ENCODE assay signal across 8 cellular contexts in genomic region chr20:5119435-5120188, GRCh38. TPM values are rescaled to one million over a fixed set of nuclear protein-coding genes. Genes with fewer than 3 reads are reported as not detected.
A peak's percentile ranks its signal among the peaks of the same experiment; 100 is the strongest.
DNase-seq lines count a peak whose midpoint lies in the region; ATAC-seq, FAIRE-seq and TF ChIP-seq lines count a peak whose summit lies in the region.

Gene PCNA, minus strand, starts transcription at chr20:5119958. Its CDS starts 160 bp downstream, at chr20:5119798.

- BruUV-seq in HepG2 (replicated peaks; lab: Mats Ljungman, UMichigan), result no TSS peak

- peaks cover 41% of the 10 kb centered on the region for H3K79me2 ChIP-seq in HepG2 (ENCODE audit: insufficient read depth, low read length)

- DNase-seq in CD14-positive monocyte (ENCODE audit: low spot score) (peak; percentile 92), NCI-H82 (lab: John Stamatoyannopoulos, UW) (peak; percentile 99), dermis blood vessel endothelial cell (peak; percentile 98), HepG2 (ENCODE audit: low spot score) (peak; percentile 100)
- peak; percentile 98 to 99 for DNase-seq in activated CD4-positive, alpha-beta T cell treated with anti-CD3 and anti-CD28 coated beads, Interleukin-2, amount 50 U/mL, for 48 hours
- peak; percentile 96 for DNase-seq in stimulated activated CD4-positive, alpha-beta T cell treated with anti-CD3 and anti-CD28 coated beads, Interleukin-4, amount 100 ng/mL, for 1 hour

- intact Hi-C loops in CD14-positive monocyte (cut with micrococcal nuclease), result loop anchor here in 1 of 2 donors (1.0 kb wide), 1 partner anchor 9 kb away; no protein-coding TSS in a partner anchor
- intact Hi-C loops in HepG2 (cut with micrococcal nuclease; ENCODE audit: unreplicated experiment), result loop anchor here (1.0 kb wide), 1 partner anchor 31 kb away; no protein-coding TSS in a partner anchor

- ATAC-seq in GM19397 (IDR thresholded peaks at IDR 0.05; ENCODE audit: unreplicated experiment) (peak; percentile 94), HG03571 (IDR thresholded peaks at IDR 0.05; ENCODE audit: unreplicated experiment) (peak; percentile 92), HepG2 (peak; percentile 96)

- FAIRE-seq in HepG2 (lab: Jason Lieb, UNC), result peak; percentile 87

- TF ChIP-seq RAD21 in HepG2 (CRISPR knock-in tag; IDR thresholded peaks at IDR 0.05), result peak; percentile 52

- peak within 1 kb of the TSS; percentile 98 for H3K4me2 ChIP-seq in HepG2 (ENCODE audit: low read depth, low read length)

- TF ChIP-seq EP300 in HepG2 (IDR thresholded peaks at IDR 0.05; ENCODE audit: low read depth in 2 of 2, low read length in 2 of 2) (peak; percentile 14 to 16; a peak in 2 of 4 replicates), HepG2 (CRISPR knock-in tag; IDR thresholded peaks at IDR 0.05; ENCODE audit: borderline replicate concordance) (peak; percentile 34)

- H3K27me3 Mint-ChIP-seq in CD14-positive monocyte (ENCODE audit: low read depth in 3 of 3), result no peaks in the 10 kb centered on the region

- H3K36me3 Mint-ChIP-seq in CD14-positive monocyte, result peaks cover 14 to 20% of the 10 kb centered on the region in 2 donors

- peak within 1 kb of the TSS; percentile 88 to 96 (median 94) for H3K27ac Mint-ChIP-seq in CD14-positive monocyte

- TF ChIP-seq CTCF in CD14-positive monocyte (IDR thresholded peaks at IDR 0.05), result no peak
- peak; percentile 49 for TF ChIP-seq CTCF in HepG2 (CRISPR knock-in tag; IDR thresholded peaks at IDR 0.05)

- H3K27ac ChIP-seq in HepG2 (ENCODE audit: extremely low read length, insufficient read depth, low read length), result peak within 1 kb of the TSS; percentile 86

- WGBS in HepG2 (ENCODE audit: low lambda C conversion rate), result under 1% methylated on average over 42 of the region's 72 CpGs

- H3K4me3 Mint-ChIP-seq in CD14-positive monocyte, result peak within 1 kb of the TSS; percentile 93 to 95

- no peaks in the 10 kb centered on the region for H3K9me3 Mint-ChIP-seq in CD14-positive monocyte

- POLR2A ChIA-PET in HepG2 (lab: Yijun Ruan, JAX), result interaction anchor here (0.6 to 3.0 kb wide), 31 partner anchors 9 to 431 kb away, joined by 3 to 17 read pairs (median 4); no protein-coding TSS in a partner anchor

- in situ Hi-C loops in HepG2 (cut with HindIII; ENCODE audit: extremely low pct_ligation_motif_present, low pct_unique_long_range_greater_than_20kb), result no loop called here

- TF ChIP-seq POLR2A in HepG2 (IDR thresholded peaks at IDR 0.05; ENCODE audit: insufficient read depth in 1 of 2, low read depth in 2 of 2, low read length in 2 of 2), result peak; percentile 100

- H4K20me1 ChIP-seq in HepG2 (ENCODE audit: insufficient read depth, low read length), result peaks cover 19% of the 10 kb centered on the region

- peaks cover 6 to 39% of the 10 kb centered on the region in 2 experiments for H3K36me3 ChIP-seq in HepG2 (replicated peaks in 1 of 2; ENCODE audit: control insufficient read depth in 1 of 2, insufficient read depth in 2 of 2, low read length in 2 of 2)

- peak within 1 kb of the TSS; percentile 85 for H3K9ac ChIP-seq in HepG2 (ENCODE audit: insufficient read depth, low read depth, low read length)

- H3K4me3 ChIP-seq in HepG2 (replicated peaks in 1 of 3; ENCODE audit: insufficient read depth in 1 of 3, low read depth in 2 of 3, low read length in 3 of 3), result peak within 1 kb of the TSS; percentile 82 to 92 (median 83)

- CTCF ChIA-PET in HepG2 (lab: Yijun Ruan, JAX; ENCODE audit: low intra/inter-chr PET ratio, low total read pairs), result interaction anchor here (1.6 kb wide), 1 partner anchor 73 kb away, joined by 5 read pairs; no protein-coding TSS in a partner anchor

- peaks cover 34% of the 10 kb centered on the region for H3K4me1 Mint-ChIP-seq in CD14-positive monocyte

- H2AFZ ChIP-seq in HepG2 (ENCODE audit: low read length), result peak within 1 kb of the TSS; percentile 31

- H3K9me3 ChIP-seq in HepG2 (ENCODE audit: low read length), result no peaks in the 10 kb centered on the region

- peaks cover 50% of the 10 kb centered on the region for H3K4me1 ChIP-seq in HepG2 (ENCODE audit: insufficient read depth, low read length)

- H3K27me3 ChIP-seq in HepG2 (ENCODE audit: control insufficient read depth in 1 of 2, insufficient read depth in 2 of 2, low read length in 2 of 2), result no peaks in the 10 kb centered on the region; a peak in 1 of 5 replicates

TF ChIP-seq in HepG2, 621 proteins besides CTCF, POLR2A, EP300 and RAD21 (continues in another document):
- peak; percentile 100; the same call in 1 of the 2 replicates for TF ChIP-seq BRF2 (CRISPR knock-in tag; IDR thresholded peaks at IDR 0.05)
- TF ChIP-seq ELF1 (CRISPR knock-in tag; IDR thresholded peaks at IDR 0.05), result peak; percentile 80; the same call in 1 of the 2 replicates
- TF ChIP-seq FOXK1 (CRISPR knock-in tag; IDR thresholded peaks at IDR 0.05; ENCODE audit: borderline replicate concordance, low read depth), result peak; percentile 90
- TF ChIP-seq TP53 (CRISPR knock-in tag; conservative IDR thresholded peaks at IDR 0.05), result peak; percentile 99
- TF ChIP-seq SKI (IDR thresholded peaks at IDR 0.05; ENCODE audit: partially characterized antibody), result peak; percentile 33
- TF ChIP-seq ZNF142 (CRISPR knock-in tag; IDR thresholded peaks at IDR 0.05), result peak; percentile 97

RNA-seq across cellular contexts. Expression of gene PCNA, which starts in this region (rescaled TPM):
- polyA plus RNA-seq in CD14-positive monocyte, result 10 to 100 TPM; 27.9 to 35.0 TPM
- total RNA-seq in dermis blood vessel endothelial cell, result 131 and 240 TPM in 2 replicates
- 655 and 1,008 TPM in 2 replicates for total RNA-seq in HepG2 (2016; rRNA removed; fragmentation: Illumina TruSeq; extraction: Trizol)
- 98.8 and 107 TPM in 2 replicates for total RNA-seq in HepG2 (2016; cell fraction: cytosol; rRNA removed; fragmentation: Illumina TruSeq; extraction: Trizol; ENCODE audit: low read depth)
- total RNA-seq in HepG2 (2016; cell fraction: insoluble cytoplasmic fraction; rRNA removed; fragmentation: Illumina TruSeq; extraction: Trizol), result 668 and 1,045 TPM in 2 replicates
- 125 and 133 TPM in 2 replicates for total RNA-seq in HepG2 (2016; cell fraction: membrane; rRNA removed; fragmentation: Illumina TruSeq; extraction: Trizol)
- 265 and 280 TPM in 2 replicates for total RNA-seq in HepG2 (2016; cell fraction: nucleus; rRNA removed; fragmentation: Illumina TruSeq; extraction: Trizol)
- polyA plus RNA-seq in HepG2 (2011; rRNA removed), result 174 and 229 TPM in 2 replicates
- polyA plus RNA-seq in HepG2 (2011; cell fraction: cytosol; rRNA removed), result 262 and 317 TPM in 2 replicates
- 129 and 154 TPM in 2 replicates for polyA plus RNA-seq in HepG2 (2011; cell fraction: nucleus; rRNA removed)
- 119 and 185 TPM in 2 replicates for polyA plus RNA-seq in HepG2 (2012)
- polyA plus RNA-seq in HepG2 (2016; cell fraction: cytosol; fragmentation: Illumina TruSeq; extraction: Trizol; ENCODE audit: low read depth), result 44.9 and 46.3 TPM in 2 replicates
- polyA plus RNA-seq in HepG2 (2016; cell fraction: insoluble cytoplasmic fraction; fragmentation: Illumina TruSeq; extraction: Trizol; ENCODE audit: low read depth), result 1,031 and 1,115 TPM in 2 replicates
- 59.3 and 65.9 TPM in 2 replicates for polyA plus RNA-seq in HepG2 (2016; cell fraction: membrane; fragmentation: Illumina TruSeq; extraction: Trizol; ENCODE audit: low read depth)
- polyA plus RNA-seq in HepG2 (2016; cell fraction: nucleus; fragmentation: Illumina TruSeq; extraction: Trizol; ENCODE audit: insufficient read depth, low read depth), result 404 and 418 TPM in 2 replicates
- polyA minus RNA-seq in HepG2 (2011; rRNA and poly(A)+ RNA removed; ENCODE audit: low replicate concordance), result 287 and 339 TPM in 2 replicates
- 119 and 149 TPM in 2 replicates for polyA minus RNA-seq in HepG2 (2011; cell fraction: cytosol; rRNA and poly(A)+ RNA removed)
- 61.0 and 63.3 TPM in 2 replicates for polyA minus RNA-seq in HepG2 (2011; cell fraction: nucleus; rRNA and poly(A)+ RNA removed)

Comparison
In these comparisons a context has a peak if more than half of its experiments do, and no peak if none do; other contexts are left out.
1. Peak in every context shown above with its lines: DNase-seq, ATAC-seq, H3K4me3 ChIP-seq and H3K27ac ChIP-seq.